In genomic region chr1:245195398-245195797, GRCh38 we compare ENCODE assay signal across 32 cellular contexts. TPM values are rescaled to one million over a fixed set of nuclear protein-coding genes. Genes with fewer than 3 reads are reported as not detected.
"Had no signal": no experiment of that assay in that cellular context is flagged by ENCODE, and none has a peak within 500 bp of the region (broad histone marks: within the 10 kb centered on the region; RNA-seq: fewer than 3 reads in every experiment).

No MANE protein-coding gene starts in this region.

- H3K4me1 ChIP-seq: gastroesophageal sphincter, left ventricle myocardium inferior, prostate gland, thyroid gland, upper lobe of left lung, vagina had no signal

- H3K9me3 ChIP-seq: gastroesophageal sphincter, left ventricle myocardium inferior, neutrophil, prostate gland, sigmoid colon, stomach, thyroid gland, upper lobe of left lung, vagina had no signal

- DNase-seq: activated CD4-positive, alpha-beta memory T cell treated with anti-CD3 and anti-CD28 coated beads for 36 hours; activated CD4-positive, alpha-beta T cell treated with anti-CD3 and anti-CD28 coated beads, Interleukin-2, amount 10 ng/mL, durations not matched to agents 24 days and 14 days; activated CD4-positive, CD25-positive, alpha-beta regulatory T cell treated with anti-CD3 and anti-CD28 coated beads, Interleukin-2, amount 50 U/mL, for 72 hours; activated CD8-positive, alpha-beta memory T cell treated with anti-CD3 and anti-CD28 coated beads, Interleukin-2, amount 50 U/mL, for 4 hours; activated effector memory CD4-positive, alpha-beta T cell treated with anti-CD3 and anti-CD28 coated beads, Interleukin-2, amount 50 U/mL, for 16 hours; activated naive CD4-positive, alpha-beta T cell treated with anti-CD3 and anti-CD28 coated beads, Interleukin-2, amount 50 U/mL, for 16 hours; activated T-cell treated with anti-CD3 and anti-CD28 coated beads, Interleukin-2, amount 50 U/mL, for 1 hour; amniotic stem cell; brain microvascular endothelial cell; dorsolateral prefrontal cortex; effector memory CD8-positive, alpha-beta T cell; head of caudate nucleus; hypothalamus; left ventricle myocardium inferior; sigmoid colon; small intestine; stimulated activated CD4-positive, alpha-beta T cell treated with anti-CD3 and anti-CD28 coated beads, Interleukin-1b, Interleukin-23, amount 100 ng/mL, for 48 hours; stimulated activated naive B cell treated with anti-CD40 and anti-IgM and Interleukin-4, amounts not matched to agents 10 μg/mL and 1 μg/mL and 100 μg/mL, for 72 hours; stomach; T-helper 1 cell; thyroid gland; upper lobe of left lung had no signal

- H3K4me3 Mint-ChIP-seq: activated CD4-positive, alpha-beta memory T cell treated with anti-CD3 and anti-CD28 coated beads for 36 hours; activated CD4-positive, alpha-beta T cell treated with anti-CD3 and anti-CD28 coated beads, Interleukin-2, amount 10 ng/mL, durations not matched to agents 24 days and 14 days; activated T-helper 1 cell treated with anti-CD3 and anti-CD28 coated beads, Interleukin-12 subunit alpha, Interleukin-12 subunit beta, Interleukin-2, Interleukin-4 antibody, amounts not matched to agents 30 ng/mL and 10 ng/mL and 1 ng/mL, durations not matched to agents 14 hours and 24 hours and 36 hours; effector memory CD8-positive, alpha-beta T cell; nephron; stimulated activated naive B cell treated with anti-CD40 and anti-IgM and Interleukin-4, amounts not matched to agents 10 μg/mL and 1 μg/mL and 100 μg/mL, for 72 hours; T-helper 2 cell treated with Interferon-gamma antibody and Interleukin-4, amounts not matched to agents 5 μg/mL and 100 μg/mL, for 36 hours had no signal

- H3K9me3 Mint-ChIP-seq: activated CD4-positive, alpha-beta memory T cell treated with anti-CD3 and anti-CD28 coated beads for 36 hours; activated CD4-positive, alpha-beta T cell treated with anti-CD3 and anti-CD28 coated beads, Interleukin-2, amount 10 ng/mL, durations not matched to agents 24 days and 14 days; activated T-helper 1 cell treated with anti-CD3 and anti-CD28 coated beads, Interleukin-12 subunit alpha, Interleukin-12 subunit beta, Interleukin-2, Interleukin-4 antibody, amounts not matched to agents 30 ng/mL and 10 ng/mL and 1 ng/mL, durations not matched to agents 14 hours and 24 hours and 36 hours; effector memory CD8-positive, alpha-beta T cell; stimulated activated naive B cell treated with anti-CD40 and anti-IgM and Interleukin-4, amounts not matched to agents 10 μg/mL and 1 μg/mL and 100 μg/mL, for 72 hours; T-helper 2 cell treated with Interferon-gamma antibody and Interleukin-4, amounts not matched to agents 5 μg/mL and 100 μg/mL, for 36 hours had no signal

- H3K4me1 Mint-ChIP-seq: activated CD4-positive, alpha-beta T cell treated with anti-CD3 and anti-CD28 coated beads, Interleukin-2, amount 10 ng/mL, durations not matched to agents 24 days and 14 days had no signal

- H3K27ac ChIP-seq: brain microvascular endothelial cell, coronary artery, dorsolateral prefrontal cortex, gastroesophageal sphincter, left ventricle myocardium inferior, neutrophil, prostate gland, sigmoid colon, stomach, thyroid gland, upper lobe of left lung, vagina, VCaP had no signal

- H3K36me3 Mint-ChIP-seq: activated CD4-positive, alpha-beta memory T cell treated with anti-CD3 and anti-CD28 coated beads for 36 hours; stimulated activated naive B cell treated with anti-CD40 and anti-IgM and Interleukin-4, amounts not matched to agents 10 μg/mL and 1 μg/mL and 100 μg/mL, for 72 hours had no signal

- H3K4me3 ChIP-seq: coronary artery, dorsolateral prefrontal cortex, gastroesophageal sphincter, left ventricle myocardium inferior, lung, prostate gland, sigmoid colon, stomach, thyroid gland, upper lobe of left lung, vagina had no signal

- H3K27ac Mint-ChIP-seq: activated CD4-positive, alpha-beta memory T cell treated with anti-CD3 and anti-CD28 coated beads for 36 hours; activated CD4-positive, alpha-beta T cell treated with anti-CD3 and anti-CD28 coated beads, Interleukin-2, amount 10 ng/mL, durations not matched to agents 24 days and 14 days; activated T-helper 1 cell treated with anti-CD3 and anti-CD28 coated beads, Interleukin-12 subunit alpha, Interleukin-12 subunit beta, Interleukin-2, Interleukin-4 antibody, amounts not matched to agents 30 ng/mL and 10 ng/mL and 1 ng/mL, durations not matched to agents 14 hours and 24 hours and 36 hours; effector memory CD8-positive, alpha-beta T cell; nephron; stimulated activated naive B cell treated with anti-CD40 and anti-IgM and Interleukin-4, amounts not matched to agents 10 μg/mL and 1 μg/mL and 100 μg/mL, for 72 hours; T-helper 2 cell treated with Interferon-gamma antibody and Interleukin-4, amounts not matched to agents 5 μg/mL and 100 μg/mL, for 36 hours had no signal

- H3K27me3 ChIP-seq: brain microvascular endothelial cell, gastroesophageal sphincter, sigmoid colon, stomach, thyroid gland, upper lobe of left lung, vagina had no signal

- H3K36me3 ChIP-seq: brain microvascular endothelial cell, gastroesophageal sphincter, left ventricle myocardium inferior, neutrophil, prostate gland, sigmoid colon, stomach, thyroid gland, upper lobe of left lung, vagina had no signal

RNA-seq across cellular contexts. Expression of gene KIF26B, which starts 40.6 kb away (rescaled TPM):
- total RNA-seq: activated CD4-positive, alpha-beta memory T cell treated with anti-CD3 and anti-CD28 coated beads for 36 hours had no signal
